In genomic region chr9:134886413-134886913, GRCh38 we compare ENCODE assay signal across 27 cellular contexts. TPM values are rescaled to one million over a fixed set of nuclear protein-coding genes. Genes with fewer than 3 reads are reported as not detected.
DNase-seq lines count a peak whose midpoint lies in the region; ATAC-seq and TF ChIP-seq lines count a peak whose summit lies in the region.
"Had no signal": no experiment of that assay in that cellular context is flagged by ENCODE, and none has a peak within 500 bp of the region (broad histone marks: within the 10 kb centered on the region; RNA-seq: fewer than 3 reads in every experiment).

No MANE protein-coding gene starts in this region.

- intact Hi-C loops in esophagus muscularis mucosa (cut with DNase I), result no loop called here

- TF ChIP-seq CTCF in esophagus muscularis mucosa (IDR thresholded peaks at IDR 0.05) (no peak), neural crest cell (conservative IDR thresholded peaks at IDR 0.05) (no peak)

- H3K4me3 Mint-ChIP-seq in neural crest cell, result no peak overlapping the region
- H3K4me3 Mint-ChIP-seq: CD4-positive, alpha-beta memory T cell had no signal

- no peak for ATAC-seq in HG03571 (IDR thresholded peaks at IDR 0.05; ENCODE audit: unreplicated experiment)
- ATAC-seq: Right ventricle myocardium inferior had no signal

- no peaks in the 10 kb centered on the region for H3K36me3 Mint-ChIP-seq in neural crest cell (ENCODE audit: low read depth)
- H3K36me3 Mint-ChIP-seq: CD4-positive, alpha-beta memory T cell had no signal

- peaks cover 0 to under 1% (median 0%) of the 10 kb centered on the region in 4 donors for H3K4me1 ChIP-seq in esophagus muscularis mucosa
- H3K4me1 ChIP-seq: HAP-1 had no signal

- peaks cover 0 to 37% (median 0%) of the 10 kb centered on the region in 4 donors for H3K27me3 ChIP-seq in esophagus muscularis mucosa
- H3K27me3 ChIP-seq: SJCRH30 had no signal

- TF ChIP-seq EP300 in esophagus muscularis mucosa (IDR thresholded peaks at IDR 0.05), result no peak

- peak overlapping the region; percentile 94 for H3K27ac Mint-ChIP-seq in neural crest cell (ENCODE audit: unreplicated experiment)
- H3K27ac Mint-ChIP-seq: CD4-positive, alpha-beta memory T cell had no signal

- H3K4me3 ChIP-seq in esophagus muscularis mucosa, result no peak overlapping the region
- H3K4me3 ChIP-seq: GM23248, HAP-1, PC-9, SJCRH30 had no signal

- no peak overlapping the region for H3K27ac ChIP-seq in esophagus muscularis mucosa (replicated peaks in 1 of 4)
- H3K27ac ChIP-seq: GM23248, PC-9, SJCRH30 had no signal

- peak; percentile 38 for DNase-seq in activated CD8-positive, alpha-beta memory T cell treated with anti-CD3 and anti-CD28 coated beads for 24 hours
- no peak for DNase-seq in activated CD8-positive, alpha-beta memory T cell treated with anti-CD3 and anti-CD28 coated beads, Interleukin-2, amount 50 U/mL, for 4 hours
- DNase-seq in esophagus muscularis mucosa (ENCODE audit: extremely low spot score) (peak; percentile 88), neural crest cell (ENCODE audit: low read depth, low spot score) (no peak), ecto neural progenitor cell (ENCODE audit: low spot score) (no peak)
- no peak for DNase-seq in activated CD4-positive, CD25-positive, alpha-beta regulatory T cell treated with anti-CD3 and anti-CD28 coated beads, Interleukin-2, amount 50 U/mL, for 72 hours
- DNase-seq: CD4-positive, alpha-beta memory T cell; COR-L47; DMS53; GM23248; KBM-7; MV-4-11; NCI-H2029; NCI-H446 treated with DMSO at 0.1 percent for 48 hours; NCI-H526; NCI-H82; PC-9; SJCRH30 had no signal

- 88% methylated on average over 10 of the region's 11 CpGs for WGBS in esophagus muscularis mucosa

- H3K27me3 Mint-ChIP-seq in neural crest cell (ENCODE audit: low read depth), result no peaks in the 10 kb centered on the region

- no peaks in the 10 kb centered on the region for H3K4me1 Mint-ChIP-seq in neural crest cell
- H3K4me1 Mint-ChIP-seq: CD4-positive, alpha-beta memory T cell had no signal

- no peaks in the 10 kb centered on the region for H3K36me3 ChIP-seq in esophagus muscularis mucosa
- H3K36me3 ChIP-seq: HAP-1, SJCRH30 had no signal

- no peaks in the 10 kb centered on the region for H3K9me3 Mint-ChIP-seq in neural crest cell
- H3K9me3 Mint-ChIP-seq: CD4-positive, alpha-beta memory T cell had no signal

- no peak for TF ChIP-seq POLR2A in esophagus muscularis mucosa (IDR thresholded peaks at IDR 0.05; ENCODE audit: low read depth)

- no peaks in the 10 kb centered on the region for H3K9me3 ChIP-seq in esophagus muscularis mucosa
- H3K9me3 ChIP-seq: HAP-1, SJCRH30 had no signal

RNA-seq across cellular contexts. Expression of gene FCN2, which starts 5.9 kb away (rescaled TPM):
- total RNA-seq in esophagus muscularis mucosa, result not detected
- not detected in 2 replicates for total RNA-seq in neural crest cell
- total RNA-seq: A172; CD4-positive, alpha-beta memory T cell; Daoy; G401; GM23248; LHCN-M2; MCF 10A; PC-9; Right ventricle myocardium inferior; RPMI7951; SJCRH30 had no signal

RNA-seq across cellular contexts. Expression of gene FCN1, which starts 31.2 kb away (rescaled TPM):
- total RNA-seq in esophagus muscularis mucosa (10 to 100 TPM in 1 of 4 donors, 1 to 10 TPM in 3; 1.3 to 26.0 (median 1.8) TPM), neural crest cell (not detected in 2 replicates)
- total RNA-seq: A172, Daoy, G401, GM23248, LHCN-M2, MCF 10A, PC-9, RPMI7951, SJCRH30 had no signal

Comparison
In these comparisons a context has a peak if more than half of its experiments do, and no peak if none do; other contexts are left out.
1. DNase-seq: peak in activated CD8-positive, alpha-beta memory T cell treated with anti-CD3 and anti-CD28 coated beads for 24 hours (single experiment) and esophagus muscularis mucosa (single experiment); none in activated CD8-positive, alpha-beta memory T cell treated with anti-CD3 and anti-CD28 coated beads, Interleukin-2, amount 50 U/mL, for 4 hours (single experiment), neural crest cell (single experiment), ecto neural progenitor cell (single experiment) and activated CD4-positive, CD25-positive, alpha-beta regulatory T cell treated with anti-CD3 and anti-CD28 coated beads, Interleukin-2, amount 50 U/mL, for 72 hours (single experiment).